8 cellular contexts compared by ENCODE assay signal in the genomic region with DNA sequence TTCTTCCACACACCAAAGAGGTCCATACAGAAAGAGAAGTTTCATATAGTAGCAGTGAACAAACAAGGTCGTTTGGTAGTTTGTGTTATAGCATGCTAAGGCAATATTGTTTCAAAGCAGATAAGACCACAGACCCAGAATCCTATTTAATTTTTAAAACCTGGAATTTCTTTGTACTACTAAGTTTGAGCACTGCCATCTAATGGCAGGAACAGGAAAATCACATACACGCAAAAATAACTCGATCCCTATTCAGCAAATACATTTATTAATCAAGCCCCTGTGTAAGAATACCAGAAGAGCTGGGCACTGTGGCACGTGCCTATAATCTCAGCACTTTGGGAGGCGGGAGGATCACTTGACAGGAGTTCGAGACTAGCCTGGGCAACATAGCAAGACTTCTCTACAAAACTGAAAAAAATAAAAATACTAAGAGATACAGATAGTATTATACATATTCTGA. TPM values are rescaled to one million over a fixed set of nuclear protein-coding genes. Genes with fewer than 3 reads are reported as not detected.
A peak's percentile ranks its signal among the peaks of the same experiment; 100 is the strongest.
DNase-seq lines count a peak whose midpoint lies in the region; ATAC-seq and TF ChIP-seq lines count a peak whose summit lies in the region.

No MANE protein-coding gene starts in this region.

- H3K27me3 ChIP-seq in left ventricle myocardium inferior (ENCODE audit: low read depth) (peaks cover 21% of the 10 kb centered on the region), WERI-Rb-1 (ENCODE audit: insufficient read depth, low read depth, severe bottlenecking) (peaks cover 7% of the 10 kb centered on the region)

- H3K4me3 ChIP-seq in left ventricle myocardium inferior, result no peak overlapping the region
- no peak overlapping the region for H3K4me3 ChIP-seq in WERI-Rb-1 (ENCODE audit: low read depth, low read length)

- no peaks in the 10 kb centered on the region for H3K9me3 ChIP-seq in left ventricle myocardium inferior (replicated peaks)
- H3K9me3 ChIP-seq in WERI-Rb-1 (ENCODE audit: severe bottlenecking), result no peaks in the 10 kb centered on the region

- no peak for DNase-seq in left ventricle myocardium inferior
- no peak for DNase-seq in Right ventricle myocardium inferior (ENCODE audit: missing footprints)
- peak; percentile 31 for DNase-seq in NCI-H2081 treated with DMSO at 0.1 percent for 48 hours (lab: John Stamatoyannopoulos, UW)
- DNase-seq in MCF 10A (ENCODE audit: unreplicated experiment), result peak; percentile 47
- DNase-seq in mesothelial cell of epicardium (ENCODE audit: low spot score in 2 of 2, unreplicated experiment in 2 of 2), result no peak
- no peak for DNase-seq in WERI-Rb-1
- DNase-seq in GOT3 (lab: John Stamatoyannopoulos, UW), result no peak

- CTCF ChIA-PET in MCF 10A (lab: Yijun Ruan, JAX), result interaction anchor here (0.6 to 7.3 kb wide), 25 partner anchors 8 to 489 kb away, joined by 3 to 82 read pairs (median 4); no protein-coding TSS in a partner anchor

- peaks cover 25% of the 10 kb centered on the region for H3K4me1 ChIP-seq in left ventricle myocardium inferior

- H3K9me3 Mint-ChIP-seq in MCF 10A (ENCODE audit: unreplicated experiment) (no peaks in the 10 kb centered on the region), mesothelial cell of epicardium (peaks cover 3% of the 10 kb centered on the region)

- no peaks in the 10 kb centered on the region for H3K27me3 Mint-ChIP-seq in MCF 10A (ENCODE audit: insufficient read depth, unreplicated experiment)
- peaks cover 6% of the 10 kb centered on the region for H3K27me3 Mint-ChIP-seq in mesothelial cell of epicardium (ENCODE audit: low read depth)

- no peak for ATAC-seq in Right ventricle myocardium inferior
- ATAC-seq in HG03139 (IDR thresholded peaks at IDR 0.05; ENCODE audit: unreplicated experiment), result no peak

- TF ChIP-seq CTCF in left ventricle myocardium inferior (IDR thresholded peaks at IDR 0.05; ENCODE audit: borderline replicate concordance) (peak; percentile 66), MCF 10A (IDR thresholded peaks at IDR 0.05; ENCODE audit: unreplicated experiment) (peak; percentile 29), mesothelial cell of epicardium (IDR thresholded peaks at IDR 0.05; ENCODE audit: unreplicated experiment) (peak; percentile 56), WERI-Rb-1 (IDR thresholded peaks at IDR 0.05; ENCODE audit: low read depth, low read length) (no peak)

- H3K4me1 Mint-ChIP-seq in MCF 10A (ENCODE audit: insufficient read depth, unreplicated experiment) (peaks cover 12% of the 10 kb centered on the region), mesothelial cell of epicardium (peaks cover 18% of the 10 kb centered on the region)

- H3K36me3 Mint-ChIP-seq in MCF 10A (ENCODE audit: insufficient read depth, unreplicated experiment), result peaks cover 9% of the 10 kb centered on the region
- H3K36me3 Mint-ChIP-seq in mesothelial cell of epicardium, result no peaks in the 10 kb centered on the region

- POLR2A ChIA-PET in MCF 10A (lab: Yijun Ruan, JAX), result interaction anchor here (0.7 to 5.4 kb wide), 5 partner anchors 16 to 144 kb away, joined by 3 to 148 read pairs (median 3); no protein-coding TSS in a partner anchor

- H3K27ac ChIP-seq in left ventricle myocardium inferior (replicated peaks) (no peak overlapping the region), WERI-Rb-1 (no peak overlapping the region)

- H3K4me3 Mint-ChIP-seq in MCF 10A (ENCODE audit: unreplicated experiment) (no peak overlapping the region), mesothelial cell of epicardium (no peak overlapping the region)

- no peak overlapping the region for H3K27ac Mint-ChIP-seq in MCF 10A (ENCODE audit: low read depth, unreplicated experiment)
- peak overlapping the region; percentile 8 for H3K27ac Mint-ChIP-seq in mesothelial cell of epicardium

- H3K36me3 ChIP-seq in left ventricle myocardium inferior (no peaks in the 10 kb centered on the region), WERI-Rb-1 (no peaks in the 10 kb centered on the region)

- intact Hi-C loops in left ventricle myocardium inferior (cut with micrococcal nuclease), result no loop called here
- intact Hi-C loops in Right ventricle myocardium inferior (cut with DNase I), result loop anchor here (10.0 kb wide), 1 partner anchor 81 kb away; no protein-coding TSS in a partner anchor
- intact Hi-C loops in MCF 10A (cut with micrococcal nuclease), result loop anchor here (2.0 to 10.0 kb wide), 3 partner anchors 81 to 211 kb away; no protein-coding TSS in a partner anchor

- BruUV-seq in MCF 10A (replicated peaks; lab: Mats Ljungman, UMichigan), result no TSS peak

RNA-seq across cellular contexts. Expression of a gene that starts 2.9 kb away (rescaled TPM):
- total RNA-seq in left ventricle myocardium inferior (26.4 TPM), Right ventricle myocardium inferior (19.3 TPM), MCF 10A (2022) (38.3 and 42.2 TPM in 2 replicates), mesothelial cell of epicardium (21.8 to 22.6 TPM (median 22.6 TPM) in 3 replicates)

RNA-seq across cellular contexts. Expression of a gene that starts 29.9 kb away (rescaled TPM):
- total RNA-seq in left ventricle myocardium inferior (not detected), Right ventricle myocardium inferior (not detected), MCF 10A (2022) (not detected in 2 replicates), mesothelial cell of epicardium (not detected in 3 replicates)

Comparison
In these comparisons a context has a peak if more than half of its experiments do, and no peak if none do; other contexts are left out.
1. DNase-seq: peak in NCI-H2081 treated with DMSO at 0.1 percent for 48 hours (single experiment) and MCF 10A (single experiment); none in left ventricle myocardium inferior (single experiment), Right ventricle myocardium inferior (single experiment), mesothelial cell of epicardium (0 of 2), WERI-Rb-1 (single experiment) and GOT3 (single experiment).